Comparison of ENCODE assay signal across 8 cellular contexts in genomic region chr12:28189774-28190320, GRCh38. TPM values are rescaled to one million over a fixed set of nuclear protein-coding genes. Genes with fewer than 3 reads are reported as not detected.
A peak's percentile ranks its signal among the peaks of the same experiment; 100 is the strongest.
DNase-seq lines count a peak whose midpoint lies in the region; ATAC-seq, FAIRE-seq and TF ChIP-seq lines count a peak whose summit lies in the region.

No MANE protein-coding gene starts in this region.

- ATAC-seq in HG03457 (IDR thresholded peaks at IDR 0.05; ENCODE audit: unreplicated experiment): no peak

- POLR2A ChIA-PET in HEK293T (lab: Yijun Ruan, JAX): interaction anchor here (1.0 to 1.4 kb wide), 3 partner anchors 18 to 221 kb away, joined by 3 read pairs; no protein-coding TSS in a partner anchor

- H3K9me3 ChIP-seq in BLaER1 treated with 17β-estradiol and CSF1 and Interleukin-3, amounts not matched to agents 10 nM and 100 nM (replicated peaks in 1 of 11): peaks cover 9 to 35% (median 20%) of the 10 kb centered on the region in 11 experiments
- H3K9me3 ChIP-seq in HUES48 (ENCODE audit: control insufficient read depth, insufficient read depth, low read length) (no peaks in the 10 kb centered on the region; the same call in 1 of the 2 replicates), adipocyte (ENCODE audit: control insufficient read depth, low read length) (no peaks in the 10 kb centered on the region), kidney (ENCODE audit: control insufficient read depth in 1 of 2, low read length in 2 of 2) (no peaks in the 10 kb centered on the region)

- no peak for FAIRE-seq in kidney (lab: Jason Lieb, UNC)

- peak overlapping the region; percentile 72 to 93 (median 82) for H3K4me3 ChIP-seq in BLaER1 treated with 17β-estradiol and CSF1 and Interleukin-3, amounts not matched to agents 10 nM and 100 nM
- H3K4me3 ChIP-seq in HUES48 (ENCODE audit: low read depth, low read length): peak overlapping the region; percentile 90
- peak overlapping the region; percentile 80 for H3K4me3 ChIP-seq in adipocyte (ENCODE audit: low read length)
- peak overlapping the region; percentile 96 to 98 for H3K4me3 ChIP-seq in kidney (ENCODE audit: low read length in 2 of 2)

- no peaks in the 10 kb centered on the region for H4K20me1 ChIP-seq in BLaER1 treated with 17β-estradiol and CSF1 and Interleukin-3, amounts not matched to agents 10 nM and 100 nM

- peak overlapping the region; percentile 91 to 99 (median 96) for H3K27ac ChIP-seq in BLaER1 treated with 17β-estradiol and CSF1 and Interleukin-3, amounts not matched to agents 10 nM and 100 nM
- H3K27ac ChIP-seq in HUES48 (ENCODE audit: low read depth, low read length) (peak overlapping the region; percentile 80), kidney (ENCODE audit: low read depth in 2 of 2, low read length in 2 of 2) (peak overlapping the region; percentile 93 to 99), substantia nigra (ENCODE audit: low read depth, low read length, poor library complexity, severe bottlenecking) (peak overlapping the region; percentile 79)

- H3K36me3 ChIP-seq in BLaER1 treated with 17β-estradiol and CSF1 and Interleukin-3, amounts not matched to agents 10 nM and 100 nM: peaks cover 5 to 12% (median 9%) of the 10 kb centered on the region in 11 experiments; a peak in 16 of 22 replicates
- H3K36me3 ChIP-seq in HUES48 (ENCODE audit: control insufficient read depth, insufficient read depth, low read length): no peaks in the 10 kb centered on the region
- no peaks in the 10 kb centered on the region for H3K36me3 ChIP-seq in adipocyte (ENCODE audit: control insufficient read depth, insufficient read depth, low read length, severe bottlenecking)
- H3K36me3 ChIP-seq in kidney (ENCODE audit: control insufficient read depth in 1 of 2, insufficient read depth in 2 of 2, low read length in 2 of 2): no peaks in the 10 kb centered on the region

- H3K4me2 ChIP-seq in BLaER1 treated with 17β-estradiol and CSF1 and Interleukin-3, amounts not matched to agents 10 nM and 100 nM: peak overlapping the region; percentile 79 to 94 (median 88)

- peak overlapping the region; percentile 89 to 98 (median 93) for H3K9ac ChIP-seq in BLaER1 treated with 17β-estradiol and CSF1 and Interleukin-3, amounts not matched to agents 10 nM and 100 nM
- H3K9ac ChIP-seq in HUES48 (ENCODE audit: low read depth, low read length) (peak overlapping the region; percentile 85), adipocyte (ENCODE audit: low read length) (peak overlapping the region; percentile 92), kidney (ENCODE audit: low read length in 2 of 2) (peak overlapping the region; percentile 50 to 97)

- no peak for TF ChIP-seq CTCF in kidney (IDR thresholded peaks at IDR 0.05; ENCODE audit: borderline replicate concordance, extremely low read depth, insufficient read depth)

- H3K27me3 ChIP-seq in BLaER1 treated with 17β-estradiol and CSF1 and Interleukin-3, amounts not matched to agents 10 nM and 100 nM: no peaks in the 10 kb centered on the region
- H3K27me3 ChIP-seq in HUES48 (ENCODE audit: control insufficient read depth, insufficient read depth, low read length): no peaks in the 10 kb centered on the region
- H3K27me3 ChIP-seq in adipocyte (replicated peaks; ENCODE audit: control insufficient read depth, insufficient read depth, low read length): no peaks in the 10 kb centered on the region

- intact Hi-C loops in kidney (cut with DNase I): no loop called here

- H3K4me1 ChIP-seq in BLaER1 treated with 17β-estradiol and CSF1 and Interleukin-3, amounts not matched to agents 10 nM and 100 nM: peaks cover 11 to 24% (median 19%) of the 10 kb centered on the region in 10 experiments
- H3K4me1 ChIP-seq in HUES48 (ENCODE audit: control insufficient read depth, insufficient read depth, low read length) (peaks cover 15% of the 10 kb centered on the region), adipocyte (ENCODE audit: control insufficient read depth, insufficient read depth, low read length) (peaks cover 15% of the 10 kb centered on the region), kidney (ENCODE audit: control insufficient read depth in 1 of 2, insufficient read depth in 1 of 2, low read depth in 1 of 2, low read length in 2 of 2) (peaks cover 3 to 5% of the 10 kb centered on the region in 2 donors)

- DNase-seq in adipocyte (ENCODE audit: low read depth) (no peak), kidney (no peak), substantia nigra (lab: John Stamatoyannopoulos, UW) (peak in 1 of 49 donors; percentile 20), AG08396 (ENCODE audit: low spot score) (no peak), HEK293T (ENCODE audit: extremely low spot score) (no peak)

- CTCF ChIA-PET in HEK293T (lab: Yijun Ruan, JAX): no interaction called here

TF ChIP-seq in HEK293T, 16 proteins besides CTCF, POLR2A, EP300 and RAD21:
- TF ChIP-seq FOXA1 (IDR thresholded peaks at IDR 0.05) (no peak), L3MBTL2 (conservative IDR thresholded peaks at IDR 0.05) (no peak), BHLHE40 (IDR thresholded peaks at IDR 0.05; ENCODE audit: borderline replicate concordance) (no peak), CTBP1 (IDR thresholded peaks at IDR 0.05; ENCODE audit: borderline replicate concordance) (no peak), FOXK2 (IDR thresholded peaks at IDR 0.05) (no peak)

RNA-seq across cellular contexts. Expression of gene CCDC91, which starts 0.4 kb away (rescaled TPM):
- 35.7 TPM for total RNA-seq in kidney
- polyA plus RNA-seq in kidney (ENCODE audit: insufficient read depth, low read depth, low replicate concordance): 17.5 TPM
